In genomic region chr3:20041197-20041780, GRCh38 we compare ENCODE assay signal across 8 cellular contexts. TPM values are rescaled to one million over a fixed set of nuclear protein-coding genes. Genes with fewer than 3 reads are reported as not detected.
A peak's percentile ranks its signal among the peaks of the same experiment; 100 is the strongest.
DNase-seq lines count a peak whose midpoint lies in the region; ATAC-seq and TF ChIP-seq lines count a peak whose summit lies in the region.

No MANE protein-coding gene starts in this region.

- H4K20me1 ChIP-seq in BLaER1, result peaks cover 25% of the 10 kb centered on the region; the same call in 1 of the 2 replicates
- no peaks in the 10 kb centered on the region for H4K20me1 ChIP-seq in OCI-LY1 (ENCODE audit: insufficient read depth, low read length)

- H3K36me3 ChIP-seq in BLaER1 (no peaks in the 10 kb centered on the region), OCI-LY1 (ENCODE audit: insufficient read depth, low read length) (no peaks in the 10 kb centered on the region), esophagus (ENCODE audit: control insufficient read depth in 2 of 2, insufficient read depth in 2 of 2, low read length in 1 of 2) (no peaks in the 10 kb centered on the region), muscle layer of colon (ENCODE audit: insufficient read depth, low read length) (no peaks in the 10 kb centered on the region)

- peak overlapping the region; percentile 94 for H3K27ac Mint-ChIP-seq in activated T-cell treated with anti-CD3 and anti-CD28 coated beads, Interleukin-2, amount 50 U/mL, for 24 hours

- H3K4me1 ChIP-seq in BLaER1 (peaks cover 50% of the 10 kb centered on the region), OCI-LY1 (ENCODE audit: insufficient read depth, low read length, severe bottlenecking) (peaks cover 56% of the 10 kb centered on the region), esophagus (ENCODE audit: control insufficient read depth in 2 of 2, insufficient read depth in 2 of 2, low read length in 1 of 2) (peaks cover 2 to 6% of the 10 kb centered on the region in 2 donors), muscle layer of colon (ENCODE audit: insufficient read depth, low read length) (peaks cover 41% of the 10 kb centered on the region)

- peaks cover 69% of the 10 kb centered on the region for H3K4me1 Mint-ChIP-seq in activated T-cell treated with anti-CD3 and anti-CD28 coated beads, Interleukin-2, amount 50 U/mL, for 24 hours (ENCODE audit: low read depth)

- H3K27ac ChIP-seq in BLaER1 (0 out of 2 replicates have a peak overlapping the region, but pooled peaks have one; percentile 80), OCI-LY1 (ENCODE audit: low read depth, low read length, poor library complexity, severe bottlenecking) (peak overlapping the region; percentile 92), esophagus (ENCODE audit: low read depth in 2 of 2, low read length in 1 of 2) (peak overlapping the region; percentile 90 to 94), muscle layer of colon (ENCODE audit: low read depth, low read length) (peak overlapping the region; percentile 72)

- H3K4me3 ChIP-seq in BLaER1, result peak overlapping the region; percentile 88
- H3K4me3 ChIP-seq in OCI-LY1 (ENCODE audit: low read depth, low read length, poor library complexity, severe bottlenecking), result peak overlapping the region; percentile 75
- H3K4me3 ChIP-seq in esophagus (ENCODE audit: low read depth in 1 of 2, low read length in 2 of 2), result peak overlapping the region; percentile 81 to 82
- H3K4me3 ChIP-seq in muscle layer of colon (ENCODE audit: low read depth in 1 of 2, low read length in 2 of 2), result peak overlapping the region; percentile 49 to 95

- peak; percentile 84 for DNase-seq in activated T-cell treated with anti-CD3 and anti-CD28 coated beads, Interleukin-2, amount 50 U/mL, for 24 hours
- DNase-seq in stimulated activated CD8-positive, alpha-beta memory T cell treated with anti-CD3 and anti-CD28 coated beads, Interleukin-7, amount 100 ng/mL, for 24 hours (ENCODE audit: low read depth), result peak; percentile 70

- H2AFZ ChIP-seq in OCI-LY1 (ENCODE audit: low read length), result no peak overlapping the region

- H3K9me3 Mint-ChIP-seq in activated T-cell treated with anti-CD3 and anti-CD28 coated beads, Interleukin-2, amount 50 U/mL, for 24 hours, result no peaks in the 10 kb centered on the region

- H3K9ac ChIP-seq in BLaER1 (peak overlapping the region; percentile 82), OCI-LY1 (ENCODE audit: low read length) (peak overlapping the region; percentile 76), muscle layer of colon (ENCODE audit: low read length) (peak overlapping the region; percentile 75)

- TF ChIP-seq CTCF in OCI-LY1 (IDR thresholded peaks at IDR 0.05; ENCODE audit: low read length), result no peak

- 0% methylated on average over 28 of the region's 28 CpGs for WGBS in esophagus, 2 donors

- ATAC-seq in GM19328 (IDR thresholded peaks at IDR 0.05; ENCODE audit: unreplicated experiment) (peak; percentile 33), HG03457 (IDR thresholded peaks at IDR 0.05; ENCODE audit: unreplicated experiment) (peak; percentile 41)

- peaks cover 10% of the 10 kb centered on the region for H3K36me3 Mint-ChIP-seq in activated T-cell treated with anti-CD3 and anti-CD28 coated beads, Interleukin-2, amount 50 U/mL, for 24 hours (ENCODE audit: low read depth)

- H3F3A ChIP-seq in OCI-LY1 (ENCODE audit: insufficient read depth, low read length), result peaks cover 5% of the 10 kb centered on the region; the same call in 1 of the 2 replicates

- H3K27me3 ChIP-seq in BLaER1 (no peaks in the 10 kb centered on the region), OCI-LY1 (ENCODE audit: insufficient read depth, low read length) (no peaks in the 10 kb centered on the region), esophagus (ENCODE audit: control insufficient read depth in 1 of 2, insufficient read depth in 2 of 2, low read length in 2 of 2) (no peaks in the 10 kb centered on the region), muscle layer of colon (ENCODE audit: control insufficient read depth in 1 of 2, insufficient read depth in 2 of 2, low read length in 2 of 2) (no peaks in the 10 kb centered on the region)

- H3K4me3 Mint-ChIP-seq in activated T-cell treated with anti-CD3 and anti-CD28 coated beads, Interleukin-2, amount 50 U/mL, for 24 hours, result peak overlapping the region; percentile 91

- H3K9me2 ChIP-seq in OCI-LY1 (ENCODE audit: low read depth, low read length), result no peaks in the 10 kb centered on the region

- no peaks in the 10 kb centered on the region for H3K9me3 ChIP-seq in BLaER1
- no peaks in the 10 kb centered on the region for H3K9me3 ChIP-seq in OCI-LY1 (ENCODE audit: low read length)
- no peaks in the 10 kb centered on the region for H3K9me3 ChIP-seq in esophagus (ENCODE audit: control insufficient read depth in 2 of 2, insufficient read depth in 1 of 2, low read depth in 1 of 2, low read length in 1 of 2)
- H3K9me3 ChIP-seq in muscle layer of colon (ENCODE audit: low read length), result no peaks in the 10 kb centered on the region

- H3K27me3 Mint-ChIP-seq in activated T-cell treated with anti-CD3 and anti-CD28 coated beads, Interleukin-2, amount 50 U/mL, for 24 hours, result no peaks in the 10 kb centered on the region

- H3K4me2 ChIP-seq in BLaER1, result peak overlapping the region; percentile 78
- H3K4me2 ChIP-seq in OCI-LY1 (ENCODE audit: low read length), result peak overlapping the region; percentile 73

- peaks cover 21% of the 10 kb centered on the region for H3K79me2 ChIP-seq in OCI-LY1 (ENCODE audit: insufficient read depth, low read length)

RNA-seq across cellular contexts. Expression of gene KAT2B, which starts 1.0 kb away (rescaled TPM):
- polyA plus RNA-seq in esophagus, result 10 to 100 TPM; 11.9 to 20.1 TPM

RNA-seq across cellular contexts. Expression of gene PP2D1, which starts 29.2 kb away (rescaled TPM):
- not detected for polyA plus RNA-seq in esophagus

Comparison
In these comparisons a context has a peak if more than half of its experiments do, and no peak if none do; other contexts are left out.
1. Peak in every context shown above with its lines: DNase-seq, ATAC-seq, H3K4me3 ChIP-seq and H3K27ac ChIP-seq.